10 cellular contexts compared by ENCODE assay signal in genomic region chr17:81517009-81517338, GRCh38. TPM values are rescaled to one million over a fixed set of nuclear protein-coding genes. Genes with fewer than 3 reads are reported as not detected.
DNase-seq lines count a peak whose midpoint lies in the region; ATAC-seq and TF ChIP-seq lines count a peak whose summit lies in the region.
"Had no signal": no experiment of that assay in that cellular context is flagged by ENCODE, and none has a peak within 500 bp of the region (broad histone marks: within the 10 kb centered on the region; RNA-seq: fewer than 3 reads in every experiment).

No MANE protein-coding gene starts in this region.

- peaks cover 48% of the 10 kb centered on the region for H3K79me2 ChIP-seq in DND-41 (ENCODE audit: insufficient read depth, low read length)

- 87 to 95% (median 92%) methylated on average over 7 to 9 of the region's 9 CpGs for WGBS in psoas muscle, 3 donors

- H3K9me3 ChIP-seq in DND-41 (ENCODE audit: insufficient read depth, low read length, severe bottlenecking) (no peaks in the 10 kb centered on the region), SK-N-MC (ENCODE audit: low read depth, low read length) (no peaks in the 10 kb centered on the region), psoas muscle (no peaks in the 10 kb centered on the region)

- H3K27ac ChIP-seq in DND-41 (ENCODE audit: low read length): no peak overlapping the region
- no peak overlapping the region for H3K27ac ChIP-seq in SK-N-MC
- peak overlapping the region; percentile 41 for H3K27ac ChIP-seq in psoas muscle

- H3K27me3 ChIP-seq in DND-41 (ENCODE audit: insufficient read depth, low read length, poor library complexity): no peaks in the 10 kb centered on the region
- H3K27me3 ChIP-seq in psoas muscle (ENCODE audit: insufficient read depth in 3 of 3, low read length in 2 of 3): peaks cover 0 to 9% (median 4%) of the 10 kb centered on the region in 3 donors

- peaks cover 33% of the 10 kb centered on the region for H4K20me1 ChIP-seq in DND-41 (ENCODE audit: insufficient read depth, low read length)

- ATAC-seq in DND-41 (ENCODE audit: insufficient read depth, low read depth) (no peak), psoas muscle (no peak), GM18517 (IDR thresholded peaks at IDR 0.05; ENCODE audit: unreplicated experiment) (no peak), HG03175 (IDR thresholded peaks at IDR 0.05; ENCODE audit: unreplicated experiment) (no peak), GM18861 (IDR thresholded peaks at IDR 0.05; ENCODE audit: unreplicated experiment) (no peak)

- no peak for DNase-seq in DND-41
- DNase-seq in SK-N-MC (ENCODE audit: low read depth, low spot score): no peak
- DNase-seq in fibroblast of pulmonary artery (ENCODE audit: low read depth): no peak
- DNase-seq in psoas muscle: peak in 1 of 2 donors; percentile 21
- no peak for DNase-seq in SKM-1 treated with dmso at 0.1 percent for 144 hours (lab: John Stamatoyannopoulos, UW; ENCODE audit: unreplicated experiment)
- DNase-seq: NCI-H2081 had no signal

- intact Hi-C loops in psoas muscle (cut with DNase I): loop anchor here in 1 of 2 donors (5.0 kb wide), 1 partner anchor 35 kb away; the partner anchor contains the start of gene FAAP100

- H3K9ac ChIP-seq in DND-41 (ENCODE audit: low read depth, low read length) (peak overlapping the region; percentile 99; the same call in 1 of the 2 replicates), SK-N-MC (ENCODE audit: insufficient read length) (peak overlapping the region; percentile 1)
- H3K9ac ChIP-seq: parathyroid adenoma had no signal

- H3K4me1 ChIP-seq in DND-41 (ENCODE audit: insufficient read depth, low read length) (peaks cover 23% of the 10 kb centered on the region), psoas muscle (peaks cover 44% of the 10 kb centered on the region)

- no peak overlapping the region for H3K4me3 ChIP-seq in DND-41 (ENCODE audit: low read depth in 1 of 2, low read length in 2 of 2)
- no peak overlapping the region for H3K4me3 ChIP-seq in SK-N-MC
- peak overlapping the region; percentile 76 for H3K4me3 ChIP-seq in fibroblast of pulmonary artery (replicated peaks; ENCODE audit: low read depth, low read length)
- H3K4me3 ChIP-seq in psoas muscle: peak overlapping the region; percentile 86

- no peak overlapping the region for H2AFZ ChIP-seq in DND-41 (ENCODE audit: low read depth, low read length)
- H2AFZ ChIP-seq: parathyroid adenoma had no signal

- H3K36me3 ChIP-seq in DND-41 (ENCODE audit: insufficient read depth, low read length) (peaks cover 6% of the 10 kb centered on the region), SK-N-MC (ENCODE audit: insufficient read depth, low read length) (peaks cover 2% of the 10 kb centered on the region), psoas muscle (ENCODE audit: insufficient read depth in 1 of 2, low read depth in 1 of 2) (peaks cover 0 to 2% of the 10 kb centered on the region in 2 donors)

- TF ChIP-seq CTCF in DND-41 (IDR thresholded peaks at IDR 0.05; ENCODE audit: borderline replicate concordance, extremely low read depth, low read length, poor library complexity, severe bottlenecking): no peak
- no peak for TF ChIP-seq CTCF in fibroblast of pulmonary artery (IDR thresholded peaks at IDR 0.05; ENCODE audit: low read length, missing control alignments)
- no peak for TF ChIP-seq CTCF in psoas muscle (IDR thresholded peaks at IDR 0.05)

- peak overlapping the region; percentile 73; the same call in 1 of the 2 replicates for H3K4me2 ChIP-seq in DND-41 (ENCODE audit: insufficient read depth, low read length)

RNA-seq across cellular contexts. Expression of gene ACTG1, which starts 4.4 kb away (rescaled TPM):
- total RNA-seq in psoas muscle: 100 to 1,000 TPM; 341 to 567 (median 431) TPM
- polyA plus RNA-seq in psoas muscle: 100 to 1,000 TPM; 150 to 620 (median 219) TPM

RNA-seq across cellular contexts. Expression of gene FSCN2, which starts 11.2 kb away (rescaled TPM):
- total RNA-seq in psoas muscle: under 1 TPM in 3 of 4 donors, not detected in 1; 0.13 to 0.71 (median 0.38) TPM
- polyA plus RNA-seq in psoas muscle: under 1 TPM; 0.08 to 0.09 (median 0.08) TPM

RNA-seq across cellular contexts. Expression of gene FAAP100, which starts 35.2 kb away (rescaled TPM):
- 10 to 100 TPM; 11.8 to 13.1 (median 12.7) TPM for total RNA-seq in psoas muscle
- polyA plus RNA-seq in psoas muscle: 10 to 100 TPM; 11.6 to 16.3 (median 12.6) TPM

Comparison
In these comparisons a context has a peak if more than half of its experiments do, and no peak if none do; other contexts are left out.
1. H3K4me3 ChIP-seq: peak in fibroblast of pulmonary artery (single experiment) and psoas muscle (single experiment); none in DND-41 (0 of 2) and SK-N-MC (single experiment).